Comparison of ENCODE assay signal across 1 cellular context in the genomic region with DNA sequence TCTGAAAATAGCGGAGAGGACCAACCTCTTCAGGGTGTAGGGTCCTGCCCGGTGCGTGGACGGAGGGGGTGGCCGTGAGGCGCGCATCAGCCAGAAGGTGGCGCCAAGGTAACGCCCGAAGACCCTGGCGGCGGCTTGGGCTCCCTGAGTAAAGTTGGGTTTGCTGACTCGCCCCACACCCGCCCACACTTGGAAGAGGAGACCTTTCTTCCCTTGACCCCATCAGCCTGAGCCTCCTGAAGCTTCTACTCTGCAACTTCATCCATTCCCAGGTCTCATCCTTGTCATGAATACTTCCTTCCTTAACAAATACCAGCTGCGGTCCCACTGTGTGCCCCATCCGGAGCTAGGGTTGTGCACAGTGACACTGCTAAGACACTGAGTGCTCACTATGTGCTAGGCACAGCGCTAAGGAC.
TF ChIP-seq lines count a peak whose summit lies in the region.

No MANE protein-coding gene starts in this region.

TF ChIP-seq in WTC11, 78 proteins besides CTCF, POLR2A, EP300 and RAD21 (continued from another document):
- no peak for TF ChIP-seq PREB (CRISPR knock-in tag; IDR thresholded peaks at IDR 0.05; ENCODE audit: borderline replicate concordance)
- no peak for TF ChIP-seq ATF1 (CRISPR knock-in tag; IDR thresholded peaks at IDR 0.05)
- TF ChIP-seq GABPB1 (CRISPR knock-in tag; IDR thresholded peaks at IDR 0.05) = no peak; the same call in 1 of the 2 replicates
- no peak for TF ChIP-seq EMX1 (CRISPR knock-in tag; IDR thresholded peaks at IDR 0.05)
- TF ChIP-seq, protein P1, sequence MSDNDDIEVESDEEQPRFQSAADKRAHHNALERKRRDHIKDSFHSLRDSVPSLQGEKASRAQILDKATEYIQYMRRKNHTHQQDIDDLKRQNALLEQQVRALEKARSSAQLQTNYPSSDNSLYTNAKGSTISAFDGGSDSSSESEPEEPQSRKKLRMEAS (CRISPR knock-in tag; IDR thresholded peaks at IDR 0.05) = no peak
- TF ChIP-seq, protein P2, sequence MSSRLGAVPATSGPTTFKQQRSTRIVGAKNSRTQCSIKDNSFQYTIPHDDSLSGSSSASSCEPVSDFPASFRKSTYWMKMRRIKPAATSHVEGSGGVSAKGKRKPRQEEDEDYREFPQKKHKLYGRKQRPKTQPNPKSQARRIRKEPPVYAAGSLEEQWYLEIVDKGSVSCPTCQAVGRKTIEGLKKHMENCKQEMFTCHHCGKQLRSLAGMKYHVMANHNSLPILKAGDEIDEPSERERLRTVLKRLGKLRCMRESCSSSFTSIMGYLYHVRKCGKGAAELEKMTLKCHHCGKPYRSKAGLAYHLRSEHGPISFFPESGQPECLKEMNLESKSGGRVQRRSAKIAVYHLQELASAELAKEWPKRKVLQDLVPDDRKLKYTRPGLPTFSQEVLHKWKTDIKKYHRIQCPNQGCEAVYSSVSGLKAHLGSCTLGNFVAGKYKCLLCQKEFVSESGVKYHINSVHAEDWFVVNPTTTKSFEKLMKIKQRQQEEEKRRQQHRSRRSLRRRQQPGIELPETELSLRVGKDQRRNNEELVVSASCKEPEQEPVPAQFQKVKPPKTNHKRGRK (CRISPR knock-in tag; IDR thresholded peaks at IDR 0.05; ENCODE audit: borderline replicate concordance) = no peak
- TF ChIP-seq ZSCAN18 (CRISPR knock-in tag; IDR thresholded peaks at IDR 0.05) = no peak
- no peak for TF ChIP-seq OVOL2 (CRISPR knock-in tag; IDR thresholded peaks at IDR 0.05; ENCODE audit: borderline replicate concordance)
- TF ChIP-seq ZNF121 (CRISPR knock-in tag; IDR thresholded peaks at IDR 0.05) = no peak
- TF ChIP-seq, protein P3, sequence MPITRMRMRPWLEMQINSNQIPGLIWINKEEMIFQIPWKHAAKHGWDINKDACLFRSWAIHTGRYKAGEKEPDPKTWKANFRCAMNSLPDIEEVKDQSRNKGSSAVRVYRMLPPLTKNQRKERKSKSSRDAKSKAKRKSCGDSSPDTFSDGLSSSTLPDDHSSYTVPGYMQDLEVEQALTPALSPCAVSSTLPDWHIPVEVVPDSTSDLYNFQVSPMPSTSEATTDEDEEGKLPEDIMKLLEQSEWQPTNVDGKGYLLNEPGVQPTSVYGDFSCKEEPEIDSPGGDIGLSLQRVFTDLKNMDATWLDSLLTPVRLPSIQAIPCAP (CRISPR knock-in tag; IDR thresholded peaks at IDR 0.05) = no peak
- TF ChIP-seq ZNF423 (CRISPR knock-in tag; IDR thresholded peaks at IDR 0.05) = no peak
- TF ChIP-seq NR1H2 (CRISPR knock-in tag; IDR thresholded peaks at IDR 0.05) = no peak
- no peak for TF ChIP-seq ZNF219 (CRISPR knock-in tag; IDR thresholded peaks at IDR 0.05; ENCODE audit: borderline replicate concordance)
- no peak for TF ChIP-seq ZNF396 (CRISPR knock-in tag; IDR thresholded peaks at IDR 0.05; ENCODE audit: borderline replicate concordance)
